Comparison of ENCODE assay signal across 8 cellular contexts in the genomic region with DNA sequence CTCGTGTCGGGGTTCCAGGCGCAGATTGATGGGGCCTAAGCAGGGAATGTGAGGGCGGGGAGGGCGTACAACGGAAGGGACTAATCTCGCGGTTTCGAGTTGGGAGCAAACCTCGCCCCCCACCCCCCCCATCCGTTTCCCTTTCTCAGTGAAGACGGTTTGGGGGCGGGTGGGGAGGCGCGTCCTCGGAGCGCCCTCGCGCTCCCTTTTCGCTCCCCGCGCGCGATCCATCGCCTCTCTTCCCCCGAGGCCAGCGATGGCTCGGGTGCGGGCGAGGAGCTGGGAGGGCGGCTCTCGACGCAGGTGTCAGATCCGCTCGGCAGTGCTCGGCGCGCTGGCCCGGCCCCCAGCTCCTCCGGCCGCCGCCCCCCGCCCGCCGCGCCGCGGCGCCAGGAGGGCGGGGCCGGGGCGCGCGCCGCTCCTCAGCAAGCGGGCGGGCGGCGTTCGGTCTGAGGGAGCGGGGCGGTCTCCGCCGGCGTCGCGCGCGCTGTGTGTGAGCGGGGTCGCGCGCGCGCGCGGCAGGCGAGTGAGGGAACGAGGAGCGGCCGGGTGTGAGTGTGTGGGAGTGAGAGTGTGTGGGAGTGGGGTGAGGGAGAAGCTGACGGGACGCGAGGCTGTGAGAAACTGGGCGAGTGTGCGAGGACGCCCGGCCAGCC. TPM values are rescaled to one million over a fixed set of nuclear protein-coding genes. Genes with fewer than 3 reads are reported as not detected.
DNase-seq lines count a peak whose midpoint lies in the region; ATAC-seq and TF ChIP-seq lines count a peak whose summit lies in the region.

A gene with protein sequence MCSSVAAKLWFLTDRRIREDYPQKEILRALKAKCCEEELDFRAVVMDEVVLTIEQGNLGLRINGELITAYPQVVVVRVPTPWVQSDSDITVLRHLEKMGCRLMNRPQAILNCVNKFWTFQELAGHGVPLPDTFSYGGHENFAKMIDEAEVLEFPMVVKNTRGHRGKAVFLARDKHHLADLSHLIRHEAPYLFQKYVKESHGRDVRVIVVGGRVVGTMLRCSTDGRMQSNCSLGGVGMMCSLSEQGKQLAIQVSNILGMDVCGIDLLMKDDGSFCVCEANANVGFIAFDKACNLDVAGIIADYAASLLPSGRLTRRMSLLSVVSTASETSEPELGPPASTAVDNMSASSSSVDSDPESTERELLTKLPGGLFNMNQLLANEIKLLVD (plus strand): TSS at position 516 of the 656 bp plus-strand sequence. CDS start 15,876 bp downstream, outside the sequence.

- H3K4me1 ChIP-seq in iPS-18a (ENCODE audit: control insufficient read depth, low read depth, low read length): peaks cover 32% of the 10 kb centered on the region

- no peaks in the 10 kb centered on the region for H3K9me3 ChIP-seq in iPS-18a (ENCODE audit: control insufficient read depth, low read depth, low read length)

- peak within 1 kb of the TSS; percentile 90 for H3K9ac ChIP-seq in iPS-18a (ENCODE audit: low read length)

- H3K4me3 ChIP-seq in GM12865 (ENCODE audit: low read depth, low read length) (peak within 1 kb of the TSS; percentile 98), iPS-18a (ENCODE audit: low read length) (peak within 1 kb of the TSS; percentile 96), skeletal muscle cell (ENCODE audit: low read depth, low read length) (peak within 1 kb of the TSS; percentile 95)

- H3K4me1 Mint-ChIP-seq in brain: peaks cover 65% of the 10 kb centered on the region

- DNase-seq in GM12865 (ENCODE audit: low read depth): peak; percentile 86
- DNase-seq in NCI-H1694 (lab: John Stamatoyannopoulos, UW): peak; percentile 52
- peak; percentile 86 for DNase-seq in UCSD-AML1 (lab: John Stamatoyannopoulos, UW; ENCODE audit: unreplicated experiment)
- DNase-seq in skeletal muscle cell (ENCODE audit: low read depth): no peak

- H3K36me3 ChIP-seq in iPS-18a (ENCODE audit: control insufficient read depth, low read depth, low read length): peaks cover 9% of the 10 kb centered on the region

- ATAC-seq in HG02678 (IDR thresholded peaks at IDR 0.05; ENCODE audit: unreplicated experiment) (peak; percentile 83), HG03378 (IDR thresholded peaks at IDR 0.05; ENCODE audit: unreplicated experiment) (no peak)

- H3K27ac Mint-ChIP-seq in brain: peak within 1 kb of the TSS; percentile 94 to 99 (median 98)

- peak within 1 kb of the TSS; percentile 91 for H3K27ac ChIP-seq in iPS-18a (ENCODE audit: low read length)

- peaks cover 18% of the 10 kb centered on the region for H3K36me3 Mint-ChIP-seq in brain

- no peaks in the 10 kb centered on the region for H3K27me3 ChIP-seq in iPS-18a (ENCODE audit: control insufficient read depth, insufficient read depth, low read length)

- TF ChIP-seq CTCF in GM12865 (IDR thresholded peaks at IDR 0.05; ENCODE audit: insufficient read depth, low read depth, low read length, missing control alignments) (no peak), brain (conservative IDR thresholded peaks at IDR 0.05) (no peak)

- peak within 1 kb of the TSS; percentile 86 to 97 (median 96) for H3K4me3 Mint-ChIP-seq in brain

- H3K9me3 Mint-ChIP-seq in brain: no peaks in the 10 kb centered on the region

- H3K27me3 Mint-ChIP-seq in brain: peaks cover 10% of the 10 kb centered on the region

RNA-seq across cellular contexts. Expression of the gene that starts here (rescaled TPM):
- 5.4 TPM for polyA plus RNA-seq in brain (ENCODE audit: insufficient read depth, low read depth, low replicate concordance)
